10 cellular contexts compared by ENCODE assay signal in genomic region chr16:27222499-27223225, GRCh38. TPM values are rescaled to one million over a fixed set of nuclear protein-coding genes. Genes with fewer than 3 reads are reported as not detected.
A peak's percentile ranks its signal among the peaks of the same experiment; 100 is the strongest.
DNase-seq lines count a peak whose midpoint lies in the region; ATAC-seq, FAIRE-seq and TF ChIP-seq lines count a peak whose summit lies in the region.
"Had no signal": no experiment of that assay in that cellular context is flagged by ENCODE, and none has a peak within 500 bp of the region (broad histone marks: within the 10 kb centered on the region; RNA-seq: fewer than 3 reads in every experiment).

No MANE protein-coding gene starts in this region.

- no peak overlapping the region for H3K4me3 Mint-ChIP-seq in CD14-positive monocyte
- H3K4me3 Mint-ChIP-seq: activated naive CD8-positive, alpha-beta T cell treated with anti-CD3 and anti-CD28 coated beads, Interleukin-2, amount 10 ng/mL, durations not matched to agents 7 days and 5 days had no signal

- H3K36me3 ChIP-seq in RWPE2 (ENCODE audit: low read depth) (peaks cover 4% of the 10 kb centered on the region; the same call in 1 of the 2 replicates), heart left ventricle (peaks cover 0 to 32% (median 10%) of the 10 kb centered on the region in 9 donors)

- H3K9me3 Mint-ChIP-seq in CD14-positive monocyte = no peaks in the 10 kb centered on the region
- H3K9me3 Mint-ChIP-seq: activated naive CD8-positive, alpha-beta T cell treated with anti-CD3 and anti-CD28 coated beads, Interleukin-2, amount 10 ng/mL, durations not matched to agents 7 days and 5 days had no signal

- no peak for TF ChIP-seq POLR2A in heart left ventricle (IDR thresholded peaks at IDR 0.05)

- H3K27ac ChIP-seq in RWPE2 (ENCODE audit: poor library complexity, severe bottlenecking) (no peak overlapping the region), heart left ventricle (peak overlapping the region in 11 of 12 donors; percentile 50 to 90 (median 72))
- H3K27ac ChIP-seq: SJSA1 had no signal

- intact Hi-C loops in heart left ventricle (cut with DNase I) (no loop called here), CD14-positive monocyte (cut with micrococcal nuclease) (no loop called here)

- H3K27ac Mint-ChIP-seq in CD14-positive monocyte = peak overlapping the region in 2 of 7 donors; percentile 50 to 64
- H3K27ac Mint-ChIP-seq: activated naive CD8-positive, alpha-beta T cell treated with anti-CD3 and anti-CD28 coated beads, Interleukin-2, amount 10 ng/mL, durations not matched to agents 7 days and 5 days had no signal

- peaks cover 46 to 71% of the 10 kb centered on the region in 2 donors for H3K36me3 Mint-ChIP-seq in CD14-positive monocyte

- peaks cover 0 to 2% (median 1%) of the 10 kb centered on the region in 3 donors for H3K27me3 Mint-ChIP-seq in CD14-positive monocyte (ENCODE audit: low read depth in 3 of 3)
- H3K27me3 Mint-ChIP-seq: activated naive CD8-positive, alpha-beta T cell treated with anti-CD3 and anti-CD28 coated beads, Interleukin-2, amount 10 ng/mL, durations not matched to agents 7 days and 5 days had no signal

- H3K4me1 ChIP-seq in RWPE2 (ENCODE audit: insufficient read depth, poor library complexity, severe bottlenecking) (peaks cover 7% of the 10 kb centered on the region), heart left ventricle (peaks cover 5 to 22% (median 11%) of the 10 kb centered on the region in 12 donors)

- TF ChIP-seq CTCF in RWPE2 (IDR thresholded peaks at IDR 0.05; ENCODE audit: poor library complexity, severe bottlenecking) = no peak
- TF ChIP-seq CTCF in heart left ventricle (IDR thresholded peaks at IDR 0.05) = no peak
- TF ChIP-seq CTCF in CD14-positive monocyte (IDR thresholded peaks at IDR 0.05) = no peak

- 21 to 32% (median 28%) methylated on average over 11 to 24 of the region's 24 CpGs for WGBS in heart left ventricle, 4 donors

- H3K4me3 ChIP-seq in RWPE2 (ENCODE audit: severe bottlenecking) = no peak overlapping the region
- peak overlapping the region in 3 of 12 donors; percentile 2 to 13 (median 12) for H3K4me3 ChIP-seq in heart left ventricle
- no peak overlapping the region for H3K4me3 ChIP-seq in skeletal muscle cell (ENCODE audit: low read depth, low read length)
- H3K4me3 ChIP-seq: SJSA1 had no signal

- no peaks in the 10 kb centered on the region for H3K9me3 ChIP-seq in RWPE2 (ENCODE audit: severe bottlenecking)
- H3K9me3 ChIP-seq in heart left ventricle = no peaks in the 10 kb centered on the region
- H3K9me3 ChIP-seq: SJSA1 had no signal

- peak; percentile 82 for DNase-seq in GM04503 (ENCODE audit: low read depth)
- peak; percentile 43 for DNase-seq in RWPE2 (ENCODE audit: low spot score)
- DNase-seq in heart left ventricle = peak; percentile 58 to 82 (median 70)
- DNase-seq in skeletal muscle cell (ENCODE audit: low read depth) = peak; percentile 19
- no peak for DNase-seq in CD14-positive monocyte (ENCODE audit: low spot score)
- no peak for DNase-seq in NCI-H187 treated with DMSO at 0.1 percent for 48 hours (lab: John Stamatoyannopoulos, UW)
- DNase-seq in HTR-8/SVneo (ENCODE audit: insufficient read length, low spot score) = no peak
- DNase-seq: activated naive CD8-positive, alpha-beta T cell treated with anti-CD3 and anti-CD28 coated beads, Interleukin-2, amount 10 ng/mL, durations not matched to agents 7 days and 5 days had no signal

- H3K27me3 ChIP-seq in RWPE2 (ENCODE audit: insufficient read depth, poor library complexity, severe bottlenecking) (no peaks in the 10 kb centered on the region), heart left ventricle (no peaks in the 10 kb centered on the region)
- H3K27me3 ChIP-seq: SJSA1 had no signal

- no peaks in the 10 kb centered on the region for H3K4me1 Mint-ChIP-seq in CD14-positive monocyte

- no peak for FAIRE-seq in HTR-8/SVneo (lab: Jason Lieb, UNC)

- no peak for ATAC-seq in RWPE2 (ENCODE audit: low read depth)
- ATAC-seq in heart left ventricle = peak; percentile 57 to 77 (median 72)
- ATAC-seq in HG02623 (IDR thresholded peaks at IDR 0.05; ENCODE audit: unreplicated experiment) = no peak

RNA-seq across cellular contexts. Expression of gene KDM8, which starts 19.3 kb away (rescaled TPM):
- total RNA-seq in heart left ventricle = 1 to 10 TPM; 2.0 to 8.4 (median 3.5) TPM
- polyA plus RNA-seq in heart left ventricle = 1 to 10 TPM; 1.4 to 3.9 TPM
- 1 to 10 TPM in 1 of 2 donors, under 1 TPM in 1; 0.40 to 1.5 TPM for polyA plus RNA-seq in CD14-positive monocyte

RNA-seq across cellular contexts. Expression of gene NSMCE1, which starts 45.9 kb away (rescaled TPM):
- 10 to 100 TPM; 29.6 to 48.7 (median 36.8) TPM for total RNA-seq in heart left ventricle
- 10 to 100 TPM; 38.2 to 40.1 TPM for polyA plus RNA-seq in heart left ventricle
- 10 to 100 TPM; 82.6 to 85.2 TPM for polyA plus RNA-seq in CD14-positive monocyte

Comparison
In these comparisons a context has a peak if more than half of its experiments do, and no peak if none do; other contexts are left out.
1. DNase-seq: peak in GM04503 (single experiment), RWPE2 (single experiment), heart left ventricle (5 of 5) and skeletal muscle cell (single experiment); none in CD14-positive monocyte (single experiment), NCI-H187 treated with DMSO at 0.1 percent for 48 hours (single experiment) and HTR-8/SVneo (single experiment).
2. ATAC-seq: peak in heart left ventricle (4 of 4); none in RWPE2 (single experiment) and HG02623 (single experiment).